17 cellular contexts compared by ENCODE assay signal in genomic region chr5:67264056-67264455, GRCh38.
"Had no signal": no experiment of that assay in that cellular context is flagged by ENCODE, and none has a peak within 500 bp of the region (broad histone marks: within the 10 kb centered on the region; RNA-seq: fewer than 3 reads in every experiment).

No MANE protein-coding gene starts in this region.

- ATAC-seq: activated CD8-positive, alpha-beta T cell treated with anti-CD3 and anti-CD28 coated beads, Interleukin-2, amount 10 ng/mL, durations not matched to agents 7 days and 5 days; left lobe of liver; natural killer cell treated with Interleukin-12 subunit alpha and Interleukin-12 subunit beta and Interleukin-15 and Interleukin-18, amount 100 ng/mL, for 72 hours; sciatic nerve; stimulated activated naive B cell treated with anti-CD40 and anti-IgM and Interleukin-4, amounts not matched to agents 10 μg/mL and 1 μg/mL and 100 μg/mL, for 72 hours had no signal

- H3K9me3 ChIP-seq: adrenal gland, thoracic aorta, upper lobe of left lung had no signal

- H3K27me3 ChIP-seq: adrenal gland, upper lobe of left lung had no signal

- H3K4me2 ChIP-seq: smooth muscle cell had no signal

- H3K27ac ChIP-seq: adrenal gland, thoracic aorta, upper lobe of left lung had no signal

- DNase-seq: activated CD4-positive, alpha-beta T cell treated with anti-CD3 and anti-CD28 coated beads for 1 hour; activated CD4-positive, alpha-beta T cell treated with anti-CD3 and anti-CD28 coated beads, Interleukin-2, amount 50 U/mL, for 1 hour; activated CD8-positive, alpha-beta T cell treated with anti-CD3 and anti-CD28 coated beads, Interleukin-2, amount 10 ng/mL, durations not matched to agents 7 days and 5 days; adrenal gland; foreskin fibroblast; midbrain; stimulated activated CD4-positive, alpha-beta T cell treated with anti-CD3 and anti-CD28 coated beads, Interleukin-2, amount 100 ng/mL, for 48 hours; stimulated activated CD8-positive, alpha-beta memory T cell treated with anti-CD3 and anti-CD28 coated beads, Interleukin-4, amount 100 ng/mL, for 48 hours; stimulated activated naive B cell treated with anti-CD40 and anti-IgM and Interleukin-4, amounts not matched to agents 10 μg/mL and 1 μg/mL and 100 μg/mL, for 72 hours; T-helper 1 cell; upper lobe of left lung had no signal

- H3K36me3 ChIP-seq: adrenal gland, thoracic aorta, upper lobe of left lung had no signal

- H3K4me3 ChIP-seq: adrenal gland, lung, smooth muscle cell, thoracic aorta, upper lobe of left lung had no signal
